In genomic region chr21:28336299-28336698, GRCh38 we compare ENCODE assay signal across 9 cellular contexts.
DNase-seq lines count a peak whose midpoint lies in the region; TF ChIP-seq lines count a peak whose summit lies in the region.
"Had no signal": no experiment of that assay in that cellular context is flagged by ENCODE, and none has a peak within 500 bp of the region (broad histone marks: within the 10 kb centered on the region; RNA-seq: fewer than 3 reads in every experiment).

No MANE protein-coding gene starts in this region.

- no peaks in the 10 kb centered on the region for H3K36me3 Mint-ChIP-seq in activated naive CD4-positive, alpha-beta T cell treated with anti-CD3 and anti-CD28 coated beads for 36 hours (ENCODE audit: low read depth)
- H3K36me3 Mint-ChIP-seq: IgD-negative memory B cell had no signal

- H3K9ac ChIP-seq in GM23248: peak overlapping the region; percentile 8; the same call in 1 of the 2 replicates

- intact Hi-C loops in activated naive CD4-positive, alpha-beta T cell treated with anti-CD3 and anti-CD28 coated beads for 36 hours (cut with micrococcal nuclease): loop anchor here (1.0 to 2.0 kb wide), 3 partner anchors 409 to 1486 kb away; no protein-coding TSS in a partner anchor

- H3K9me3 Mint-ChIP-seq in activated naive CD4-positive, alpha-beta T cell treated with anti-CD3 and anti-CD28 coated beads for 36 hours: no peaks in the 10 kb centered on the region
- H3K9me3 Mint-ChIP-seq: IgD-negative memory B cell had no signal

- H3K9me2 ChIP-seq in GM23248 (ENCODE audit: insufficient read depth): no peaks in the 10 kb centered on the region

- H3K27ac Mint-ChIP-seq in activated naive CD4-positive, alpha-beta T cell treated with anti-CD3 and anti-CD28 coated beads for 36 hours: no peak overlapping the region
- H3K27ac Mint-ChIP-seq: IgD-negative memory B cell had no signal

- no peak for TF ChIP-seq CTCF in RWPE1 (conservative IDR thresholded peaks at IDR 0.05; ENCODE audit: low read depth)
- TF ChIP-seq CTCF in fibroblast of villous mesenchyme (IDR thresholded peaks at IDR 0.05; ENCODE audit: insufficient read depth, low read depth, low read length): peak; percentile 58

- no peaks in the 10 kb centered on the region for H3K79me2 ChIP-seq in GM23248 (ENCODE audit: insufficient read depth)

- peak; percentile 87 for DNase-seq in GM23248
- peak; percentile 11 for DNase-seq in RWPE1 (ENCODE audit: low spot score)
- peak; percentile 87 for DNase-seq in fibroblast of villous mesenchyme (ENCODE audit: low read depth)
- DNase-seq in renal cortical epithelial cell (ENCODE audit: low read depth): peak; percentile 87
- DNase-seq in ureter (ENCODE audit: low spot score): no peak
- DNase-seq in stimulated activated CD4-positive, alpha-beta T cell treated with anti-CD3 and anti-CD28 coated beads, Interleukin-15, amount 100 ng/mL, for 24 hours: no peak
- DNase-seq in activated naive CD4-positive, alpha-beta T cell treated with anti-CD3 and anti-CD28 coated beads for 36 hours: no peak
- no peak for DNase-seq in NCI-H187 (lab: John Stamatoyannopoulos, UW)

- WGBS in GM23248 (ENCODE audit: low coverage in 1 of 2, low lambda C conversion rate in 2 of 2, missing lambda C conversion rate in 2 of 2), 2 experiments: 0% methylated on average over 3 of the region's 3 CpGs

- no peaks in the 10 kb centered on the region for H3K27me3 ChIP-seq in GM23248 (replicated peaks; ENCODE audit: insufficient read depth)

- H4K20me1 ChIP-seq in GM23248 (ENCODE audit: insufficient read depth): no peaks in the 10 kb centered on the region

- H3K27me3 Mint-ChIP-seq in activated naive CD4-positive, alpha-beta T cell treated with anti-CD3 and anti-CD28 coated beads for 36 hours (ENCODE audit: low read depth): no peaks in the 10 kb centered on the region

- CTCF ChIA-PET in RWPE1 (lab: Yijun Ruan, JAX): interaction anchor here (0.6 to 1.3 kb wide), 4 partner anchors 10 to 678 kb away, joined by 3 to 6 read pairs (median 4); no protein-coding TSS in a partner anchor
- CTCF ChIA-PET in activated naive CD4-positive, alpha-beta T cell treated with anti-CD3 and anti-CD28 coated beads for 36 hours (lab: Charles Lee): interaction anchor here (0.5 to 1.2 kb wide), 5 partner anchors 99 to 1488 kb away, joined by 3 to 5 read pairs (median 3); no protein-coding TSS in a partner anchor

- H3K4me1 ChIP-seq in GM23248 (ENCODE audit: insufficient read depth): peaks cover 54% of the 10 kb centered on the region

- H3K36me3 ChIP-seq in GM23248 (ENCODE audit: low read depth): no peaks in the 10 kb centered on the region

- in situ Hi-C loops in GM23248 (cut with MboI): loop anchor here (10.0 kb wide), 3 partner anchors 409 to 1481 kb away; no protein-coding TSS in a partner anchor

- H3K4me3 Mint-ChIP-seq in activated naive CD4-positive, alpha-beta T cell treated with anti-CD3 and anti-CD28 coated beads for 36 hours: no peak overlapping the region
- H3K4me3 Mint-ChIP-seq: IgD-negative memory B cell had no signal

- POLR2A ChIA-PET in RWPE1 (lab: Yijun Ruan, JAX; ENCODE audit: low non-redundant PET): no interaction called here

- H3K27ac ChIP-seq in GM23248 (peak overlapping the region; percentile 56), RWPE1 (no peak overlapping the region)

- H3K4me2 ChIP-seq in GM23248 (ENCODE audit: unreplicated experiment): peak overlapping the region; percentile 54

- H3K4me1 Mint-ChIP-seq in activated naive CD4-positive, alpha-beta T cell treated with anti-CD3 and anti-CD28 coated beads for 36 hours (ENCODE audit: low read depth): peaks cover 2% of the 10 kb centered on the region

- H3F3A ChIP-seq in GM23248 (ENCODE audit: insufficient read depth): peaks cover 45% of the 10 kb centered on the region

- H3K9me3 ChIP-seq in GM23248 (ENCODE audit: low read depth): no peaks in the 10 kb centered on the region

- peak overlapping the region; percentile 28; the same call in 1 of the 2 replicates for H3K4me3 ChIP-seq in GM23248
- no peak overlapping the region for H3K4me3 ChIP-seq in fibroblast of villous mesenchyme (ENCODE audit: low read depth, low read length)

- no peak overlapping the region for H2AFZ ChIP-seq in GM23248

Comparison
In these comparisons a context has a peak if more than half of its experiments do, and no peak if none do; other contexts are left out.
1. DNase-seq: peak in GM23248 (single experiment), RWPE1 (single experiment), fibroblast of villous mesenchyme (single experiment) and renal cortical epithelial cell (single experiment); none in ureter (single experiment), stimulated activated CD4-positive, alpha-beta T cell treated with anti-CD3 and anti-CD28 coated beads, Interleukin-15, amount 100 ng/mL, for 24 hours (single experiment), activated naive CD4-positive, alpha-beta T cell treated with anti-CD3 and anti-CD28 coated beads for 36 hours (single experiment) and NCI-H187 (0 of 2).